5 cellular contexts compared by ENCODE assay signal in genomic region chr10:87123351-87123750, GRCh38. TPM values are rescaled to one million over a fixed set of nuclear protein-coding genes. Genes with fewer than 3 reads are reported as not detected.
DNase-seq lines count a peak whose midpoint lies in the region; ATAC-seq and TF ChIP-seq lines count a peak whose summit lies in the region.
"Not testable (repeated sequence)": the region's sequence is repeated elsewhere in the genome, so short reads cannot be mapped to it uniquely, and the experiment has no call there.

No MANE protein-coding gene starts in this region.

- peak; percentile 73 for ATAC-seq in left lobe of liver

- not testable (repeated sequence) for H3K4me3 Mint-ChIP-seq in nephron

- peak overlapping the region in 2 of 3 experiments; percentile 45 to 68 for H3K27ac Mint-ChIP-seq in nephron

- H3K36me3 Mint-ChIP-seq in nephron (ENCODE audit: low read depth), result not testable (repeated sequence)

- H3K27me3 ChIP-seq in liver (ENCODE audit: control insufficient read depth in 4 of 4, insufficient read depth in 4 of 4, low read length in 3 of 4), result not testable (repeated sequence)

- TF ChIP-seq RAD21 in liver (IDR thresholded peaks at IDR 0.05), result not testable (repeated sequence)

- H3K36me3 ChIP-seq in liver (ENCODE audit: control insufficient read depth in 4 of 4, insufficient read depth in 3 of 4, low read depth in 1 of 4, low read length in 3 of 4), result not testable (repeated sequence)

- not testable (repeated sequence) for H3K4me1 ChIP-seq in liver (ENCODE audit: control insufficient read depth in 4 of 4, insufficient read depth in 4 of 4, low read length in 3 of 4)

- not testable (repeated sequence) for H3K4me3 ChIP-seq in liver (ENCODE audit: low read depth in 1 of 3, low read length in 3 of 3)

- H3K9me3 Mint-ChIP-seq in nephron, result not testable (repeated sequence)

- H3K4me1 Mint-ChIP-seq in nephron, result not testable (repeated sequence)

- H3K9me3 ChIP-seq in liver (ENCODE audit: control insufficient read depth in 4 of 4, low read length in 3 of 4), result not testable (repeated sequence)

- H3K9ac ChIP-seq in liver (ENCODE audit: low read depth in 1 of 2, low read length in 2 of 2), result not testable (repeated sequence)

- not testable (repeated sequence) for H3K27ac ChIP-seq in liver (ENCODE audit: low read depth in 1 of 2, low read length in 2 of 2)

- TF ChIP-seq CTCF in liver (IDR thresholded peaks at IDR 0.05; ENCODE audit: low read depth, low read length, missing input control); nephron (IDR thresholded peaks at IDR 0.05; ENCODE audit: unreplicated experiment in 3 of 3): not testable (repeated sequence)

- DNase-seq in NCI-H2107 treated with DMSO at 0.1 percent for 48 hours (lab: John Stamatoyannopoulos, UW; ENCODE audit: unreplicated experiment) (peak; percentile 14), NCI-H510A treated with DMSO at 0.1 percent for 48 hours (lab: John Stamatoyannopoulos, UW) (peak; percentile 12)
- not testable (repeated sequence) for DNase-seq in left lobe of liver (ENCODE audit: low spot score)

- not testable (repeated sequence) for H3K27me3 Mint-ChIP-seq in nephron (ENCODE audit: low read depth)

- 46% methylated on average over 3 of the region's 4 CpGs for WGBS in liver

TF ChIP-seq in liver, 16 proteins besides CTCF, POLR2A, EP300 and RAD21:
- peak; percentile 65 for TF ChIP-seq FOXA2 (IDR thresholded peaks at IDR 0.05)

RNA-seq across cellular contexts. Expression of gene SHLD2, which starts 28.3 kb away (rescaled TPM):
- total RNA-seq in left lobe of liver, result 26.7 TPM
- 10 to 100 TPM; 11.7 to 39.5 TPM for total RNA-seq in liver
- 10 to 100 TPM; 17.4 to 32.3 TPM for polyA plus RNA-seq in liver

RNA-seq across cellular contexts. Expression of gene GLUD1, which starts 28.7 kb away (rescaled TPM):
- total RNA-seq in left lobe of liver, result 524 TPM
- 100 to 1,000 TPM; 434 to 601 TPM for total RNA-seq in liver
- 100 to 1,000 TPM; 335 to 400 TPM for polyA plus RNA-seq in liver
